ENCODE assay signal across 30 cellular contexts in the genomic region with DNA sequence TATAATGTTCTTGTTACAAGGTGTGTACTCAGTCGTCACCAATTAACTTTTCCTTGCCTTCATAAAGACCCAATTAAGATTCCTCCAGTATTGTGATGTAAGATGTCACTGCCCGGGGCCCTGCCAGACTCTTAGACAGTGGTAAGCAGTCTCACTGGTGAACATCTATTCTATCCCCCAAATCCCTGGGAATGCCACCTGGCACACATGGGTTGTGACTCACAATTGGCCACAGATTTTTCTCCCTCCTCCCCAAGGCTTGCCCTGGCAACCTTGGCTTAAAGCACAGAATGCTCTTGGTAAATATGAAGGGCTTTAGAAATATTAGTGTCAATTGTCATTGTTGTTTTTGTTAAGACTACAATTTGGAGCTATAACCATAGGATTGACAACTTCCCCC.
"Had no signal": no experiment of that assay in that cellular context is flagged by ENCODE, and none has a peak within 500 bp of the region (broad histone marks: within the 10 kb centered on the region; RNA-seq: fewer than 3 reads in every experiment).

No MANE protein-coding gene starts in this region.

- ATAC-seq: activated CD8-positive, alpha-beta T cell treated with anti-CD3 and anti-CD28 coated beads for 36 hours had no signal

- H3K4me3 Mint-ChIP-seq: activated CD4-positive, alpha-beta T cell treated with anti-CD3 and anti-CD28 coated beads, Interleukin-2, amount 10 ng/mL, durations not matched to agents 24 days and 14 days; activated CD8-positive, alpha-beta T cell treated with anti-CD3 and anti-CD28 coated beads for 36 hours; activated naive CD4-positive, alpha-beta T cell treated with anti-CD3 and anti-CD28 coated beads, Interleukin-2, amount 50 U/mL, for 24 hours; activated naive CD8-positive, alpha-beta T cell treated with anti-CD3 and anti-CD28 coated beads, Interleukin-2, amount 10 ng/mL, durations not matched to agents 7 days and 5 days; central memory CD8-positive, alpha-beta T cell; T-helper 1 cell treated with Interleukin-12 subunit alpha and Interleukin-12 subunit beta and Interleukin-4 antibody, amounts not matched to agents 30 μg/mL and 1 μg/mL, for 36 hours; T-helper 2 cell treated with Interferon-gamma antibody and Interleukin-4, amounts not matched to agents 5 μg/mL and 100 μg/mL, for 36 hours had no signal

- H3K9me3 ChIP-seq: ascending aorta, SJCRH30 had no signal

- H3K27ac Mint-ChIP-seq: activated CD4-positive, alpha-beta T cell treated with anti-CD3 and anti-CD28 coated beads, Interleukin-2, amount 10 ng/mL, durations not matched to agents 24 days and 14 days; activated CD8-positive, alpha-beta T cell treated with anti-CD3 and anti-CD28 coated beads for 36 hours; activated naive CD4-positive, alpha-beta T cell treated with anti-CD3 and anti-CD28 coated beads, Interleukin-2, amount 50 U/mL, for 24 hours; activated naive CD8-positive, alpha-beta T cell treated with anti-CD3 and anti-CD28 coated beads, Interleukin-2, amount 10 ng/mL, durations not matched to agents 7 days and 5 days; activated T-helper 2 cell treated with anti-CD3 and anti-CD28 coated beads, Interferon-gamma antibody, Interleukin-2, Interleukin-4, amounts not matched to agents 10 μg/mL and 5 μg/mL and 100 μg/mL, durations not matched to agents 14 hours and 24 hours and 36 hours; T-helper 1 cell treated with Interleukin-12 subunit alpha and Interleukin-12 subunit beta and Interleukin-4 antibody, amounts not matched to agents 30 μg/mL and 1 μg/mL, for 36 hours; T-helper 2 cell treated with Interferon-gamma antibody and Interleukin-4, amounts not matched to agents 5 μg/mL and 100 μg/mL, for 36 hours had no signal

- H3K4me3 ChIP-seq: ascending aorta, cardiac muscle cell, SJCRH30, SK-N-MC had no signal

- H3K4me2 ChIP-seq: KMS-11 had no signal

- H3K9me3 Mint-ChIP-seq: activated CD4-positive, alpha-beta T cell treated with anti-CD3 and anti-CD28 coated beads, Interleukin-2, amount 10 ng/mL, durations not matched to agents 24 days and 14 days; activated CD8-positive, alpha-beta T cell treated with anti-CD3 and anti-CD28 coated beads for 36 hours; activated naive CD4-positive, alpha-beta T cell treated with anti-CD3 and anti-CD28 coated beads, Interleukin-2, amount 50 U/mL, for 24 hours; activated naive CD8-positive, alpha-beta T cell treated with anti-CD3 and anti-CD28 coated beads, Interleukin-2, amount 10 ng/mL, durations not matched to agents 7 days and 5 days; activated T-helper 2 cell treated with anti-CD3 and anti-CD28 coated beads, Interferon-gamma antibody, Interleukin-2, Interleukin-4, amounts not matched to agents 10 μg/mL and 5 μg/mL and 100 μg/mL, durations not matched to agents 14 hours and 24 hours and 36 hours; T-helper 1 cell treated with Interleukin-12 subunit alpha and Interleukin-12 subunit beta and Interleukin-4 antibody, amounts not matched to agents 30 μg/mL and 1 μg/mL, for 36 hours; T-helper 2 cell treated with Interferon-gamma antibody and Interleukin-4, amounts not matched to agents 5 μg/mL and 100 μg/mL, for 36 hours had no signal

- FAIRE-seq: TTC549 had no signal

- H3K27ac ChIP-seq: ascending aorta, cardiac muscle cell, KMS-11, SJCRH30, SK-N-MC had no signal

- DNase-seq: activated CD4-positive, alpha-beta T cell treated with anti-CD3 and anti-CD28 coated beads, Interleukin-2, amount 10 ng/mL, durations not matched to agents 24 days and 14 days; activated CD4-positive, alpha-beta T cell treated with anti-CD3 and anti-CD28 coated beads, Interleukin-2, amount 50 U/mL, for 4 hours; activated CD8-positive, alpha-beta T cell treated with anti-CD3 and anti-CD28 coated beads for 36 hours; activated gamma-delta T cell; activated naive CD4-positive, alpha-beta T cell treated with Interleukin-2 at 50 U/mL for 16 hours; activated naive CD8-positive, alpha-beta T cell treated with anti-CD3 and anti-CD28 coated beads, Interleukin-2, amount 10 ng/mL, durations not matched to agents 7 days and 5 days; activated T-cell treated with anti-CD3 and anti-CD28 coated beads, Interleukin-2, amount 50 U/mL, for 1 hour; amygdala; MM.1S; MV-4-11; NCI-H1092; NCI-H1436 treated with DMSO at 0.1 percent for 48 hours; NCI-H1694 treated with DMSO at 0.1 percent for 48 hours; NCI-H2029; NCI-H345; NCI-H510A; NCI-H526; NCI-H748 treated with DMSO at 0.1 percent for 48 hours; SHP77; SJCRH30 had no signal

- H3K27me3 ChIP-seq: ascending aorta, cardiac muscle cell had no signal

- H3K4me1 Mint-ChIP-seq: activated CD4-positive, alpha-beta T cell treated with anti-CD3 and anti-CD28 coated beads, Interleukin-2, amount 10 ng/mL, durations not matched to agents 24 days and 14 days; activated naive CD4-positive, alpha-beta T cell treated with anti-CD3 and anti-CD28 coated beads, Interleukin-2, amount 50 U/mL, for 24 hours; activated naive CD8-positive, alpha-beta T cell treated with anti-CD3 and anti-CD28 coated beads, Interleukin-2, amount 10 ng/mL, durations not matched to agents 7 days and 5 days; central memory CD8-positive, alpha-beta T cell had no signal

- H3K36me3 Mint-ChIP-seq: activated naive CD4-positive, alpha-beta T cell treated with anti-CD3 and anti-CD28 coated beads, Interleukin-2, amount 50 U/mL, for 24 hours; activated naive CD8-positive, alpha-beta T cell treated with anti-CD3 and anti-CD28 coated beads, Interleukin-2, amount 10 ng/mL, durations not matched to agents 7 days and 5 days had no signal

- H3K36me3 ChIP-seq: ascending aorta, cardiac muscle cell, SJCRH30 had no signal

- H3K27me3 Mint-ChIP-seq: activated CD4-positive, alpha-beta T cell treated with anti-CD3 and anti-CD28 coated beads, Interleukin-2, amount 10 ng/mL, durations not matched to agents 24 days and 14 days; activated CD8-positive, alpha-beta T cell treated with anti-CD3 and anti-CD28 coated beads for 36 hours; activated naive CD4-positive, alpha-beta T cell treated with anti-CD3 and anti-CD28 coated beads, Interleukin-2, amount 50 U/mL, for 24 hours; activated naive CD8-positive, alpha-beta T cell treated with anti-CD3 and anti-CD28 coated beads, Interleukin-2, amount 10 ng/mL, durations not matched to agents 7 days and 5 days had no signal

- H3K4me1 ChIP-seq: ascending aorta, SJCRH30 had no signal

- H3K9ac ChIP-seq: KMS-11 had no signal
